25 cellular contexts compared by ENCODE assay signal in genomic region chr2:100906131-100906530, GRCh38.
"Had no signal": no experiment of that assay in that cellular context is flagged by ENCODE, and none has a peak within 500 bp of the region (broad histone marks: within the 10 kb centered on the region; RNA-seq: fewer than 3 reads in every experiment).

No MANE protein-coding gene starts in this region.

- H3K9me3 ChIP-seq: SJSA1 had no signal

- H3K9me3 Mint-ChIP-seq: activated CD8-positive, alpha-beta T cell treated with anti-CD3 and anti-CD28 coated beads for 36 hours; activated naive CD8-positive, alpha-beta T cell treated with anti-CD3 and anti-CD28 coated beads, Interleukin-2, amount 50 U/mL, for 24 hours; activated T-cell treated with anti-CD3 and anti-CD28 coated beads, Interleukin-2, amount 50 U/mL, for 24 hours; activated T-helper 1 cell treated with anti-CD3 and anti-CD28 coated beads, Interleukin-12 subunit alpha, Interleukin-12 subunit beta, Interleukin-2, Interleukin-4 antibody, amounts not matched to agents 30 ng/mL and 10 ng/mL and 1 ng/mL, durations not matched to agents 14 hours and 24 hours and 36 hours; T-helper 2 cell treated with Interferon-gamma antibody and Interleukin-4, amounts not matched to agents 5 μg/mL and 100 μg/mL, for 36 hours had no signal

- H3K4me3 ChIP-seq: SJSA1 had no signal

- H3K27me3 ChIP-seq: SJSA1 had no signal

- H3K27me3 Mint-ChIP-seq: activated CD8-positive, alpha-beta T cell treated with anti-CD3 and anti-CD28 coated beads for 36 hours; activated naive CD8-positive, alpha-beta T cell treated with anti-CD3 and anti-CD28 coated beads, Interleukin-2, amount 50 U/mL, for 24 hours; activated T-cell treated with anti-CD3 and anti-CD28 coated beads, Interleukin-2, amount 50 U/mL, for 24 hours; brain had no signal

- H3K27ac Mint-ChIP-seq: activated CD8-positive, alpha-beta T cell treated with anti-CD3 and anti-CD28 coated beads for 36 hours; activated naive CD4-positive, alpha-beta T cell treated with anti-CD3 and anti-CD28 coated beads, Interleukin-2, amount 50 U/mL, for 72 hours; activated naive CD8-positive, alpha-beta T cell treated with anti-CD3 and anti-CD28 coated beads, Interleukin-2, amount 50 U/mL, for 24 hours; activated T-cell treated with anti-CD3 and anti-CD28 coated beads, Interleukin-2, amount 50 U/mL, for 24 hours; activated T-helper 1 cell treated with anti-CD3 and anti-CD28 coated beads, Interleukin-12 subunit alpha, Interleukin-12 subunit beta, Interleukin-2, Interleukin-4 antibody, amounts not matched to agents 30 ng/mL and 10 ng/mL and 1 ng/mL, durations not matched to agents 14 hours and 24 hours and 36 hours; T-helper 2 cell treated with Interferon-gamma antibody and Interleukin-4, amounts not matched to agents 5 μg/mL and 100 μg/mL, for 36 hours had no signal

- ATAC-seq: activated CD4-positive, CD25-positive, alpha-beta regulatory T cell treated with anti-CD3 and anti-CD28 coated beads, Interleukin-2, amount 50 U/mL, for 24 hours; activated CD8-positive, alpha-beta T cell treated with anti-CD3 and anti-CD28 coated beads for 36 hours; activated naive CD8-positive, alpha-beta T cell treated with anti-CD3 and anti-CD28 coated beads, Interleukin-2, amount 50 U/mL, for 24 hours; SK-N-SH treated with all-trans-retinoic acid at 6 μM for 48 hours had no signal

- H3K36me3 ChIP-seq: SJSA1 had no signal

- DNase-seq: activated CD4-positive, alpha-beta T cell treated with anti-CD3 and anti-CD28 coated beads for 4 hours; activated CD8-positive, alpha-beta T cell treated with anti-CD3 and anti-CD28 coated beads for 36 hours; activated effector memory CD4-positive, alpha-beta T cell treated with Interleukin-2 at 50 U/mL for 16 hours; activated naive CD4-positive, alpha-beta T cell; activated naive CD8-positive, alpha-beta T cell treated with anti-CD3 and anti-CD28 coated beads, Interleukin-2, amount 50 U/mL, for 24 hours; activated T-cell treated with anti-CD3 and anti-CD28 coated beads, Interleukin-2, amount 50 U/mL, for 24 hours; amniotic stem cell; KBM-7; NCI-H1092; NCI-H1417; NCI-H1930; NCI-H2171; NCI-H2227 treated with DMSO at 0.1 percent for 48 hours; NCI-H446 treated with DMSO at 0.1 percent for 48 hours; NCI-H524 treated with DMSO at 0.1 percent for 48 hours; NCI-H82; SHP77; SW 1271 had no signal

- H3K4me3 Mint-ChIP-seq: activated CD8-positive, alpha-beta T cell treated with anti-CD3 and anti-CD28 coated beads for 36 hours; activated naive CD8-positive, alpha-beta T cell treated with anti-CD3 and anti-CD28 coated beads, Interleukin-2, amount 50 U/mL, for 24 hours; activated T-cell treated with anti-CD3 and anti-CD28 coated beads, Interleukin-2, amount 50 U/mL, for 24 hours; activated T-helper 1 cell treated with anti-CD3 and anti-CD28 coated beads, Interleukin-12 subunit alpha, Interleukin-12 subunit beta, Interleukin-2, Interleukin-4 antibody, amounts not matched to agents 30 ng/mL and 10 ng/mL and 1 ng/mL, durations not matched to agents 14 hours and 24 hours and 36 hours; brain; T-helper 2 cell treated with Interferon-gamma antibody and Interleukin-4, amounts not matched to agents 5 μg/mL and 100 μg/mL, for 36 hours had no signal

- H3K4me1 Mint-ChIP-seq: activated naive CD8-positive, alpha-beta T cell treated with anti-CD3 and anti-CD28 coated beads, Interleukin-2, amount 50 U/mL, for 24 hours had no signal

- H3K27ac ChIP-seq: SJSA1 had no signal
